In genomic region chr5:132371603-132371994, GRCh38 we compare ENCODE assay signal across 13 cellular contexts. TPM values are rescaled to one million over a fixed set of nuclear protein-coding genes. Genes with fewer than 3 reads are reported as not detected.
DNase-seq lines count a peak whose midpoint lies in the region; ATAC-seq, FAIRE-seq and TF ChIP-seq lines count a peak whose summit lies in the region.
"Had no signal": no experiment of that assay in that cellular context is flagged by ENCODE, and none has a peak within 500 bp of the region (broad histone marks: within the 10 kb centered on the region; RNA-seq: fewer than 3 reads in every experiment).

No MANE protein-coding gene starts in this region.

- peaks cover 17% of the 10 kb centered on the region for H3K36me3 ChIP-seq in RWPE2 (ENCODE audit: low read depth)
- H3K36me3 ChIP-seq in small intestine (ENCODE audit: control insufficient read depth in 2 of 2, insufficient read depth in 2 of 2, low read length in 2 of 2) = no peaks in the 10 kb centered on the region
- H3K36me3 ChIP-seq in upper lobe of left lung = no peaks in the 10 kb centered on the region

- TF ChIP-seq POLR2A in upper lobe of left lung (IDR thresholded peaks at IDR 0.05) = no peak

- ATAC-seq in RWPE2 (ENCODE audit: low read depth) (no peak), upper lobe of left lung (ENCODE audit: low FRiP score in 2 of 2) (no peak), HG03196 (IDR thresholded peaks at IDR 0.05; ENCODE audit: unreplicated experiment) (no peak)
- ATAC-seq: SK-N-SH treated with all-trans-retinoic acid at 6 μM for 48 hours had no signal

- H3K4me1 ChIP-seq in RWPE2 (ENCODE audit: insufficient read depth, poor library complexity, severe bottlenecking) (peaks cover 29% of the 10 kb centered on the region), small intestine (ENCODE audit: control insufficient read depth in 2 of 2, insufficient read depth in 1 of 2, low read depth in 1 of 2, low read length in 1 of 2) (peaks cover 0 to 2% of the 10 kb centered on the region in 2 donors), upper lobe of left lung (peaks cover 19 to 35% (median 22%) of the 10 kb centered on the region in 4 donors)

- H3K27me3 ChIP-seq in RWPE2 (ENCODE audit: insufficient read depth, poor library complexity, severe bottlenecking) (no peaks in the 10 kb centered on the region), small intestine (ENCODE audit: control insufficient read depth in 2 of 2, insufficient read depth in 2 of 2, low read length in 2 of 2) (no peaks in the 10 kb centered on the region), upper lobe of left lung (no peaks in the 10 kb centered on the region)

- H3K9me3 Mint-ChIP-seq in activated T-cell treated with anti-CD3 and anti-CD28 coated beads, Interleukin-2, amount 50 U/mL, for 24 hours = no peaks in the 10 kb centered on the region

- peak overlapping the region; percentile 80 for H3K4me3 Mint-ChIP-seq in activated T-cell treated with anti-CD3 and anti-CD28 coated beads, Interleukin-2, amount 50 U/mL, for 24 hours

- H3K27me3 Mint-ChIP-seq in activated T-cell treated with anti-CD3 and anti-CD28 coated beads, Interleukin-2, amount 50 U/mL, for 24 hours = no peaks in the 10 kb centered on the region

- H3K27ac ChIP-seq in RWPE2 (ENCODE audit: poor library complexity, severe bottlenecking) = peak overlapping the region; percentile 100
- peak overlapping the region in 1 of 2 donors; percentile 72 for H3K27ac ChIP-seq in small intestine (ENCODE audit: low read depth in 1 of 2, low read length in 1 of 2)
- no peak overlapping the region for H3K27ac ChIP-seq in upper lobe of left lung

- no peak for TF ChIP-seq EP300 in upper lobe of left lung (IDR thresholded peaks at IDR 0.05)

- FAIRE-seq in small intestine (lab: Jason Lieb, UNC) = no peak

- H3K9me3 ChIP-seq in RWPE2 (ENCODE audit: severe bottlenecking) (no peaks in the 10 kb centered on the region), small intestine (ENCODE audit: control insufficient read depth, low read depth) (no peaks in the 10 kb centered on the region), upper lobe of left lung (no peaks in the 10 kb centered on the region)

- H3K4me3 ChIP-seq in RWPE2 (ENCODE audit: severe bottlenecking) (no peak overlapping the region), epithelial cell of esophagus (ENCODE audit: low read length) (peak overlapping the region; percentile 79), small intestine (ENCODE audit: low read depth in 1 of 2, low read length in 2 of 2) (peak overlapping the region in 1 of 2 donors; percentile 79), upper lobe of left lung (no peak overlapping the region)

- H3K36me3 Mint-ChIP-seq in activated T-cell treated with anti-CD3 and anti-CD28 coated beads, Interleukin-2, amount 50 U/mL, for 24 hours (ENCODE audit: low read depth) = no peaks in the 10 kb centered on the region

- peaks cover 29% of the 10 kb centered on the region for H3K4me1 Mint-ChIP-seq in activated T-cell treated with anti-CD3 and anti-CD28 coated beads, Interleukin-2, amount 50 U/mL, for 24 hours (ENCODE audit: low read depth)

- DNase-seq in activated T-cell treated with anti-CD3 and anti-CD28 coated beads, Interleukin-2, amount 50 U/mL, for 24 hours = no peak
- no peak for DNase-seq in activated T-cell treated with anti-CD3 and anti-CD28 coated beads, Interleukin-2, amount 50 U/mL, for 1 hour
- DNase-seq in RWPE2 (ENCODE audit: low spot score) = no peak
- DNase-seq in epithelial cell of esophagus (ENCODE audit: low read depth) = no peak
- peak; percentile 33 for DNase-seq in small intestine
- no peak for DNase-seq in upper lobe of left lung
- DNase-seq in NCI-H526 treated with DMSO at 0.1 percent for 48 hours (lab: John Stamatoyannopoulos, UW) = no peak
- DNase-seq: activated CD4-positive, alpha-beta T cell treated with anti-CD3 and anti-CD28 coated beads, Interleukin-2, amount 50 U/mL, for 4 hours; KG1; NCI-H1694; NK-92 treated with Interleukin-12 subunit alpha and Interleukin-12 subunit beta, amount 100 ng/mL, for 24 hours had no signal

- WGBS in small intestine, 3 donors = 47 to 74% (median 59%) methylated on average over 5 of the region's 5 CpGs
- WGBS in upper lobe of left lung, 2 donors = 87 to 96% methylated on average over 4 to 5 of the region's 5 CpGs

- TF ChIP-seq CTCF in RWPE2 (IDR thresholded peaks at IDR 0.05; ENCODE audit: poor library complexity, severe bottlenecking) (no peak), epithelial cell of esophagus (IDR thresholded peaks at IDR 0.05; ENCODE audit: insufficient read depth, low read depth, low read length, missing control alignments) (no peak), upper lobe of left lung (IDR thresholded peaks at IDR 0.05) (no peak)

- H3K27ac Mint-ChIP-seq in activated T-cell treated with anti-CD3 and anti-CD28 coated beads, Interleukin-2, amount 50 U/mL, for 24 hours = no peak overlapping the region

RNA-seq across cellular contexts. Expression of gene SLC22A5, which starts 2.1 kb away (rescaled TPM):
- polyA plus RNA-seq in small intestine = 10 to 100 TPM in 2 of 3 donors, 1 to 10 TPM in 1; 9.4 to 22.1 (median 21.6) TPM
- 10 to 100 TPM in 4 of 6 donors, 1 to 10 TPM in 2; 7.9 to 22.0 (median 12.7) TPM for total RNA-seq in upper lobe of left lung
